In genomic region chr21:43718872-43719747, GRCh38 we compare ENCODE assay signal across 1 cellular context.
TF ChIP-seq lines count a peak whose summit lies in the region.

TSS of gene PDXK (plus strand) at chr21:43719129. CDS start at chr21:43719295, 166 bp downstream.

TF ChIP-seq in HepG2, 621 proteins besides CTCF, POLR2A, EP300 and RAD21 (continued from another document and continues in another):
- TF ChIP-seq AKNA (CRISPR knock-in tag; IDR thresholded peaks at IDR 0.05; ENCODE audit: borderline replicate concordance), result no peak
- TF ChIP-seq E2F1 (CRISPR knock-in tag; IDR thresholded peaks at IDR 0.05), result no peak; the same call in 1 of the 2 replicates
- TF ChIP-seq NR2F6 (IDR thresholded peaks at IDR 0.05), result no peak
- TF ChIP-seq NR2F6 (CRISPR knock-in tag; IDR thresholded peaks at IDR 0.05), result peak; percentile 14; the same call in 1 of the 2 replicates
- TF ChIP-seq ZNF281 (CRISPR knock-in tag; IDR thresholded peaks at IDR 0.05; ENCODE audit: borderline replicate concordance), result no peak
- 0 out of 2 replicates have a peak, but pooled peaks have one; percentile 6 for TF ChIP-seq ZNF556 (CRISPR knock-in tag; IDR thresholded peaks at IDR 0.05; ENCODE audit: borderline replicate concordance)
- peak; percentile 49 for TF ChIP-seq ZNF687 (CRISPR knock-in tag; IDR thresholded peaks at IDR 0.05)
- peak; percentile 61; the same call in 1 of the 2 replicates for TF ChIP-seq TBX2 (CRISPR knock-in tag; IDR thresholded peaks at IDR 0.05; ENCODE audit: borderline replicate concordance)
- no peak; the same call in 1 of the 2 replicates for TF ChIP-seq GFI1 (CRISPR knock-in tag; IDR thresholded peaks at IDR 0.05; ENCODE audit: borderline replicate concordance)
- no peak for TF ChIP-seq AHR (CRISPR knock-in tag; IDR thresholded peaks at IDR 0.05)
- TF ChIP-seq ERF (CRISPR knock-in tag; IDR thresholded peaks at IDR 0.05), result no peak
- TF ChIP-seq ZNF512B (CRISPR knock-in tag; IDR thresholded peaks at IDR 0.05; ENCODE audit: borderline replicate concordance), result no peak
- no peak for TF ChIP-seq NFYB (CRISPR knock-in tag; IDR thresholded peaks at IDR 0.05)
- TF ChIP-seq TBP (CRISPR knock-in tag; IDR thresholded peaks at IDR 0.05), result no peak
- TF ChIP-seq MEIS1 (CRISPR knock-in tag; IDR thresholded peaks at IDR 0.05; ENCODE audit: borderline replicate concordance), result no peak
- TF ChIP-seq SMYD3 (CRISPR knock-in tag; IDR thresholded peaks at IDR 0.05), result no peak
- 0 out of 2 replicates have a peak, but pooled peaks have one; percentile 40 for TF ChIP-seq THAP11 (CRISPR knock-in tag; IDR thresholded peaks at IDR 0.05)
- no peak for TF ChIP-seq PBX2 (CRISPR knock-in tag; IDR thresholded peaks at IDR 0.05)
- no peak for TF ChIP-seq ATF7 (IDR thresholded peaks at IDR 0.05)
- no peak for TF ChIP-seq ATF7 (CRISPR knock-in tag; IDR thresholded peaks at IDR 0.05)
- peak; percentile 15; the same call in 1 of the 2 replicates for TF ChIP-seq CAMTA2 (CRISPR knock-in tag; IDR thresholded peaks at IDR 0.05; ENCODE audit: borderline replicate concordance)
- peak; percentile 67 for TF ChIP-seq FOXO1 (CRISPR knock-in tag; IDR thresholded peaks at IDR 0.05)
- no peak for TF ChIP-seq SNAPC4 (CRISPR knock-in tag; IDR thresholded peaks at IDR 0.05)
- TF ChIP-seq ZNF124 (CRISPR knock-in tag; IDR thresholded peaks at IDR 0.05), result no peak
- peak; percentile 75; the same call in 1 of the 2 replicates for TF ChIP-seq TEF (CRISPR knock-in tag; IDR thresholded peaks at IDR 0.05)
- no peak for TF ChIP-seq XBP1 (CRISPR knock-in tag; IDR thresholded peaks at IDR 0.05)
- TF ChIP-seq SP1 (IDR thresholded peaks at IDR 0.05), result no peak
- TF ChIP-seq SP1 (CRISPR knock-in tag; IDR thresholded peaks at IDR 0.05), result no peak
- no peak for TF ChIP-seq ZNF562 (CRISPR knock-in tag; IDR thresholded peaks at IDR 0.05; ENCODE audit: borderline replicate concordance)
- TF ChIP-seq HNRNPK (IDR thresholded peaks at IDR 0.05; ENCODE audit: low read depth, low read length, poor library complexity, severe bottlenecking), result peak; percentile 51
